Comparison of ENCODE assay signal across 29 cellular contexts in genomic region chr16:2859686-2860265, GRCh38. TPM values are rescaled to one million over a fixed set of nuclear protein-coding genes. Genes with fewer than 3 reads are reported as not detected.
"Had no signal": no experiment of that assay in that cellular context is flagged by ENCODE, and none has a peak within 500 bp of the region (broad histone marks: within the 10 kb centered on the region; RNA-seq: fewer than 3 reads in every experiment).

No MANE protein-coding gene starts in this region.

- DNase-seq: dermis blood vessel endothelial cell; effector memory CD4-positive, alpha-beta T cell; foreskin keratinocyte; heart left ventricle; kidney; lower lobe of right lung; naive B cell; stimulated activated CD4-positive, alpha-beta T cell treated with anti-CD3 and anti-CD28 coated beads, Interleukin-12 subunit alpha, Interleukin-12 subunit beta, amount 100 ng/mL, for 4 hours; stimulated activated CD4-positive, alpha-beta T cell treated with anti-CD3 and anti-CD28 coated beads, Interleukin-1b, Interleukin-23, amount 100 ng/mL, for 48 hours; stimulated activated CD4-positive, alpha-beta T cell treated with anti-CD3 and anti-CD28 coated beads, Interleukin-4, amount 100 ng/mL, for 1 hour; stimulated activated CD8-positive, alpha-beta memory T cell treated with anti-CD3 and anti-CD28 coated beads, Interleukin-4, amount 100 ng/mL, for 48 hours; stimulated activated naive CD4-positive, alpha-beta T cell treated with Interleukin-2 at 50 U/mL for 16 hours; stomach; thyroid gland had no signal

- ATAC-seq: foreskin keratinocyte; gastroesophageal sphincter; heart left ventricle; left lobe of liver; lower lobe of right lung; mucosa of descending colon; natural killer cell treated with Interleukin-12 subunit alpha and Interleukin-12 subunit beta and Interleukin-15 and Interleukin-18, amount 100 ng/mL, for 72 hours; sciatic nerve had no signal

RNA-seq across cellular contexts. Expression of gene PRSS22, which starts 1.8 kb away (rescaled TPM):
- total RNA-seq: dermis blood vessel endothelial cell, endothelial cell of umbilical vein, esophagus muscularis mucosa, heart left ventricle, neural crest cell, omental fat pad, right atrium auricular region, temporal lobe had no signal

RNA-seq across cellular contexts. Expression of gene ZG16B, which starts 29.7 kb away (rescaled TPM):
- total RNA-seq: endothelial cell of umbilical vein, esophagus muscularis mucosa, fibroblast of lung, left lobe of liver, neural crest cell, sciatic nerve, smooth muscle cell, thyroid gland had no signal

RNA-seq across cellular contexts. Expression of gene PRSS21, which starts 42.7 kb away (rescaled TPM):
- total RNA-seq: endothelial cell of umbilical vein, esophagus muscularis mucosa, gastroesophageal sphincter, heart left ventricle, hepatocyte, left lobe of liver, neural crest cell, right atrium auricular region, smooth muscle cell, temporal lobe, urinary bladder had no signal
